In the genomic region with DNA sequence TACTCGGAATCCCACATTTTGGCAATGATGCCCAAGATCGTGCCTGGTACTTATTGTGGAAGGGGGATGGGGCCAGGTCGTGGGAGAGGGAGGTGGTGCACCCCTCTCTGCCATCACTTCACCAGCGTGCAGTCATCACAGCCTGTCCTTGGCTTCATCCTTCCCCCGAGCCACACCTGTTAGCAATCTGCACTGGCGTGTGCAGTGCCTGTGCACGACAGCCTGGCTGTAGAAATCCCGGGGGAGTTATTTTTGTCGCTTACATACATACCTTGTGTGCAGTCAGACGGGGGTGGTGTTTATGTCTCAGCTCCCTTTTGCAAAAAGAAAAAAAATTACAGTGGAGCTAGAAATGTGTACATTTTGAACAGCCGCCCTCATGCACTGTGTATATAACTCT, we compare ENCODE assay signal across 12 cellular contexts.
DNase-seq lines count a peak whose midpoint lies in the region; ATAC-seq and TF ChIP-seq lines count a peak whose summit lies in the region.
"Had no signal": no experiment of that assay in that cellular context is flagged by ENCODE, and none has a peak within 500 bp of the region (broad histone marks: within the 10 kb centered on the region; RNA-seq: fewer than 3 reads in every experiment).

No MANE protein-coding gene starts in this region.

- POLR2A ChIA-PET in HEK293T (lab: Yijun Ruan, JAX): no interaction called here

- no peak for TF ChIP-seq POLR2A in NB4 (IDR thresholded peaks at IDR 0.05; ENCODE audit: extremely low read depth, insufficient read length)

- no peak for TF ChIP-seq CTCF in NB4 (IDR thresholded peaks at IDR 0.05; ENCODE audit: low read depth, low read length)

- ATAC-seq in GM18519 (IDR thresholded peaks at IDR 0.05; ENCODE audit: low FRiP score, unreplicated experiment) (peak; percentile 49), GM21529 (IDR thresholded peaks at IDR 0.05; ENCODE audit: unreplicated experiment) (peak; percentile 78), HG03378 (IDR thresholded peaks at IDR 0.05; ENCODE audit: unreplicated experiment) (no peak)
- ATAC-seq: natural killer cell treated with Interleukin-12 subunit alpha and Interleukin-12 subunit beta and Interleukin-15 and Interleukin-18, amount 100 ng/mL, for 72 hours had no signal

- H3K4me3 ChIP-seq in NB4 (ENCODE audit: low read depth, low read length): no peak overlapping the region

- DNase-seq in NB4 (ENCODE audit: low read depth) (peak; percentile 18), occipital lobe (lab: John Stamatoyannopoulos, UW) (peak; percentile 51), HEK293T (ENCODE audit: extremely low spot score) (no peak)
- DNase-seq in activated naive CD4-positive, alpha-beta T cell treated with anti-CD3 and anti-CD28 coated beads, Interleukin-2, amount 50 U/mL, for 16 hours: no peak
- DNase-seq: aorta, NCI-H226, substantia nigra, T-helper 2 cell had no signal

- CTCF ChIA-PET in HEK293T (lab: Yijun Ruan, JAX): no interaction called here

TF ChIP-seq in HEK293T, 16 proteins besides CTCF, POLR2A, EP300 and RAD21:
- no peak for TF ChIP-seq FOXM1 (IDR thresholded peaks at IDR 0.05; ENCODE audit: borderline replicate concordance)

Comparison
In these comparisons a context has a peak if more than half of its experiments do, and no peak if none do; other contexts are left out.
1. DNase-seq: peak in NB4 (single experiment) and occipital lobe (single experiment); none in activated naive CD4-positive, alpha-beta T cell treated with anti-CD3 and anti-CD28 coated beads, Interleukin-2, amount 50 U/mL, for 16 hours (single experiment) and HEK293T (single experiment).